17 cellular contexts compared by ENCODE assay signal in genomic region chr5:1205255-1206180, GRCh38. TPM values are rescaled to one million over a fixed set of nuclear protein-coding genes. Genes with fewer than 3 reads are reported as not detected.
DNase-seq lines count a peak whose midpoint lies in the region; ATAC-seq, FAIRE-seq and TF ChIP-seq lines count a peak whose summit lies in the region.
"Had no signal": no experiment of that assay in that cellular context is flagged by ENCODE, and none has a peak within 500 bp of the region (broad histone marks: within the 10 kb centered on the region; RNA-seq: fewer than 3 reads in every experiment).

No MANE protein-coding gene starts in this region.

- H3K27me3 Mint-ChIP-seq in GM23338 (ENCODE audit: insufficient read depth, low read depth, poor library complexity): peaks cover 3% of the 10 kb centered on the region
- H3K27me3 Mint-ChIP-seq: CD4-positive, alpha-beta T cell had no signal

- H3K36me3 ChIP-seq in GM23338 (ENCODE audit: insufficient read depth): no peaks in the 10 kb centered on the region
- no peaks in the 10 kb centered on the region for H3K36me3 ChIP-seq in RWPE2 (ENCODE audit: low read depth)
- peaks cover 0 to 2% of the 10 kb centered on the region in 2 donors for H3K36me3 ChIP-seq in kidney (ENCODE audit: control insufficient read depth in 1 of 2, insufficient read depth in 2 of 2, low read length in 2 of 2)
- H3K36me3 ChIP-seq: HAP-1, SJSA1 had no signal

- H3K27ac ChIP-seq in GM23338 (ENCODE audit: low read depth) (no peak overlapping the region), RWPE2 (ENCODE audit: poor library complexity, severe bottlenecking) (no peak overlapping the region), kidney (ENCODE audit: low read depth in 2 of 2, low read length in 2 of 2) (no peak overlapping the region)
- H3K27ac ChIP-seq: A549, SJSA1 had no signal

- no peak for TF ChIP-seq CTCF in GM23338 (conservative IDR thresholded peaks at IDR 0.05; ENCODE audit: low read depth in 2 of 2)
- TF ChIP-seq CTCF in RWPE2 (IDR thresholded peaks at IDR 0.05; ENCODE audit: poor library complexity, severe bottlenecking): no peak
- no peak for TF ChIP-seq CTCF in kidney (IDR thresholded peaks at IDR 0.05; ENCODE audit: borderline replicate concordance, extremely low read depth, insufficient read depth)

- intact Hi-C loops in kidney (cut with DNase I): no loop called here

- H3K9me2 ChIP-seq in GM23338 (ENCODE audit: insufficient read depth): no peaks in the 10 kb centered on the region

- no peak overlapping the region for H3K27ac Mint-ChIP-seq in GM23338
- H3K27ac Mint-ChIP-seq: CD4-positive, alpha-beta T cell; IgD-negative memory B cell had no signal

- H3K9me3 Mint-ChIP-seq in GM23338: no peaks in the 10 kb centered on the region
- H3K9me3 Mint-ChIP-seq: CD4-positive, alpha-beta T cell; IgD-negative memory B cell had no signal

- no peak overlapping the region for H3K4me3 ChIP-seq in GM23338
- H3K4me3 ChIP-seq in RWPE2 (ENCODE audit: severe bottlenecking): no peak overlapping the region
- peak overlapping the region in 1 of 2 donors; percentile 67 for H3K4me3 ChIP-seq in kidney (ENCODE audit: low read length in 2 of 2)
- H3K4me3 ChIP-seq: A549, HAP-1, SJSA1 had no signal

- H3F3A ChIP-seq in GM23338 (replicated peaks; ENCODE audit: low read depth): no peaks in the 10 kb centered on the region

- DNase-seq in NCI-H748 (lab: John Stamatoyannopoulos, UW; ENCODE audit: unreplicated experiment): peak; percentile 45
- DNase-seq in NCI-H748 treated with DMSO at 0.1 percent for 48 hours (lab: John Stamatoyannopoulos, UW): no peak
- DNase-seq in GM23338 (ENCODE audit: low spot score): no peak
- DNase-seq in RWPE2 (ENCODE audit: low spot score): peak; percentile 58
- peak; percentile 56 for DNase-seq in kidney
- no peak for DNase-seq in H4 (ENCODE audit: low spot score)
- no peak for DNase-seq in stimulated activated naive CD4-positive, alpha-beta T cell treated with Interleukin-2 at 50 U/mL for 16 hours (lab: John Stamatoyannopoulos, UW)
- no peak for DNase-seq in NCI-H1436 (lab: John Stamatoyannopoulos, UW)
- DNase-seq: CD4-positive, alpha-beta T cell; GF-D8; NCI-H446 had no signal

- H3K4me3 Mint-ChIP-seq in GM23338: no peak overlapping the region
- H3K4me3 Mint-ChIP-seq: CD4-positive, alpha-beta T cell; IgD-negative memory B cell had no signal

- no peak overlapping the region for H3K4me2 ChIP-seq in GM23338
- H3K4me2 ChIP-seq: A549 had no signal

- H3K36me3 Mint-ChIP-seq in GM23338 (ENCODE audit: low read depth): no peaks in the 10 kb centered on the region
- H3K36me3 Mint-ChIP-seq: IgD-negative memory B cell had no signal

- no peaks in the 10 kb centered on the region; the same call in 1 of the 2 replicates for H4K20me1 ChIP-seq in GM23338 (replicated peaks; ENCODE audit: insufficient read depth)

- H2AFZ ChIP-seq in GM23338: peak overlapping the region; percentile 52; the same call in 1 of the 2 replicates

- no peak overlapping the region for H3K9ac ChIP-seq in kidney (ENCODE audit: low read length in 2 of 2)

- ATAC-seq in GM23338: no peak
- ATAC-seq in RWPE2 (ENCODE audit: low read depth): no peak

- peaks cover 9% of the 10 kb centered on the region for H3K4me1 Mint-ChIP-seq in GM23338
- H3K4me1 Mint-ChIP-seq: IgD-negative memory B cell had no signal

- no peaks in the 10 kb centered on the region for H3K79me2 ChIP-seq in GM23338 (replicated peaks; ENCODE audit: insufficient read depth)

- H3K4me1 ChIP-seq in GM23338 (ENCODE audit: insufficient read depth) (no peaks in the 10 kb centered on the region), RWPE2 (ENCODE audit: insufficient read depth, poor library complexity, severe bottlenecking) (no peaks in the 10 kb centered on the region), kidney (ENCODE audit: control insufficient read depth in 1 of 2, insufficient read depth in 1 of 2, low read depth in 1 of 2, low read length in 2 of 2) (peaks cover 4 to 7% of the 10 kb centered on the region in 2 donors)
- H3K4me1 ChIP-seq: A549, HAP-1, SJSA1 had no signal

- no peak for FAIRE-seq in kidney (lab: Jason Lieb, UNC)
- FAIRE-seq: A549 had no signal

- H3K27me3 ChIP-seq in GM23338 (ENCODE audit: insufficient read depth): no peaks in the 10 kb centered on the region
- H3K27me3 ChIP-seq in RWPE2 (ENCODE audit: insufficient read depth, poor library complexity, severe bottlenecking): peaks cover 28% of the 10 kb centered on the region

- H3K9me3 ChIP-seq in RWPE2 (ENCODE audit: severe bottlenecking) (no peaks in the 10 kb centered on the region), kidney (ENCODE audit: control insufficient read depth in 1 of 2, low read length in 2 of 2) (no peaks in the 10 kb centered on the region)
- H3K9me3 ChIP-seq: A549, HAP-1, SJSA1 had no signal

TF ChIP-seq in GM23338, 12 proteins besides CTCF, POLR2A, EP300 and RAD21 (continues in another document):
- TF ChIP-seq CREB1 (CRISPR knock-in tag; IDR thresholded peaks at IDR 0.05; ENCODE audit: low read depth): no peak
- TF ChIP-seq STAT1 (IDR thresholded peaks at IDR 0.05; ENCODE audit: unreplicated experiment): no peak
- TF ChIP-seq JUNB (IDR thresholded peaks at IDR 0.05; ENCODE audit: unreplicated experiment): no peak
- no peak for TF ChIP-seq EZH2phosphoT487 (IDR thresholded peaks at IDR 0.05; ENCODE audit: unreplicated experiment)
- no peak for TF ChIP-seq NANOG (IDR thresholded peaks at IDR 0.05; ENCODE audit: borderline replicate concordance)
- no peak for TF ChIP-seq ZNF331 (CRISPR knock-in tag; IDR thresholded peaks at IDR 0.05; ENCODE audit: low read depth)
- TF ChIP-seq, protein P1, sequence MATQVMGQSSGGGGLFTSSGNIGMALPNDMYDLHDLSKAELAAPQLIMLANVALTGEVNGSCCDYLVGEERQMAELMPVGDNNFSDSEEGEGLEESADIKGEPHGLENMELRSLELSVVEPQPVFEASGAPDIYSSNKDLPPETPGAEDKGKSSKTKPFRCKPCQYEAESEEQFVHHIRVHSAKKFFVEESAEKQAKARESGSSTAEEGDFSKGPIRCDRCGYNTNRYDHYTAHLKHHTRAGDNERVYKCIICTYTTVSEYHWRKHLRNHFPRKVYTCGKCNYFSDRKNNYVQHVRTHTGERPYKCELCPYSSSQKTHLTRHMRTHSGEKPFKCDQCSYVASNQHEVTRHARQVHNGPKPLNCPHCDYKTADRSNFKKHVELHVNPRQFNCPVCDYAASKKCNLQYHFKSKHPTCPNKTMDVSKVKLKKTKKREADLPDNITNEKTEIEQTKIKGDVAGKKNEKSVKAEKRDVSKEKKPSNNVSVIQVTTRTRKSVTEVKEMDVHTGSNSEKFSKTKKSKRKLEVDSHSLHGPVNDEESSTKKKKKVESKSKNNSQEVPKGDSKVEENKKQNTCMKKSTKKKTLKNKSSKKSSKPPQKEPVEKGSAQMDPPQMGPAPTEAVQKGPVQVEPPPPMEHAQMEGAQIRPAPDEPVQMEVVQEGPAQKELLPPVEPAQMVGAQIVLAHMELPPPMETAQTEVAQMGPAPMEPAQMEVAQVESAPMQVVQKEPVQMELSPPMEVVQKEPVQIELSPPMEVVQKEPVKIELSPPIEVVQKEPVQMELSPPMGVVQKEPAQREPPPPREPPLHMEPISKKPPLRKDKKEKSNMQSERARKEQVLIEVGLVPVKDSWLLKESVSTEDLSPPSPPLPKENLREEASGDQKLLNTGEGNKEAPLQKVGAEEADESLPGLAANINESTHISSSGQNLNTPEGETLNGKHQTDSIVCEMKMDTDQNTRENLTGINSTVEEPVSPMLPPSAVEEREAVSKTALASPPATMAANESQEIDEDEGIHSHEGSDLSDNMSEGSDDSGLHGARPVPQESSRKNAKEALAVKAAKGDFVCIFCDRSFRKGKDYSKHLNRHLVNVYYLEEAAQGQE (IDR thresholded peaks at IDR 0.05; ENCODE audit: unreplicated experiment): no peak
- TF ChIP-seq, protein P2, sequence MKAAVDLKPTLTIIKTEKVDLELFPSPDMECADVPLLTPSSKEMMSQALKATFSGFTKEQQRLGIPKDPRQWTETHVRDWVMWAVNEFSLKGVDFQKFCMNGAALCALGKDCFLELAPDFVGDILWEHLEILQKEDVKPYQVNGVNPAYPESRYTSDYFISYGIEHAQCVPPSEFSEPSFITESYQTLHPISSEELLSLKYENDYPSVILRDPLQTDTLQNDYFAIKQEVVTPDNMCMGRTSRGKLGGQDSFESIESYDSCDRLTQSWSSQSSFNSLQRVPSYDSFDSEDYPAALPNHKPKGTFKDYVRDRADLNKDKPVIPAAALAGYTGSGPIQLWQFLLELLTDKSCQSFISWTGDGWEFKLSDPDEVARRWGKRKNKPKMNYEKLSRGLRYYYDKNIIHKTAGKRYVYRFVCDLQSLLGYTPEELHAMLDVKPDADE (IDR thresholded peaks at IDR 0.05): no peak

RNA-seq across cellular contexts. Expression of gene SLC6A19, which starts 4.1 kb away (rescaled TPM):
- total RNA-seq in GM23338 (2014; rRNA removed; shearing (Covaris generic)): not detected in 2 replicates
- polyA plus RNA-seq in GM23338 (2016; fragmentation: Nextera tagmentation; extraction: Ambion mirVana) (not detected in 2 replicates), kidney (ENCODE audit: insufficient read depth, low read depth, low replicate concordance) (69.3 TPM)
- total RNA-seq in kidney: 2.2 TPM
- total RNA-seq in H4 (2014; rRNA removed; shearing (Covaris generic)): not detected in 2 replicates
- total RNA-seq: CD4-positive, alpha-beta T cell; LHCN-M2 had no signal
- polyA plus RNA-seq: BJ, IgD-negative memory B cell had no signal

RNA-seq across cellular contexts. Expression of gene SLC6A18, which starts 19.7 kb away (rescaled TPM):
- total RNA-seq in GM23338 (2014; rRNA removed; shearing (Covaris generic)): not detected in 2 replicates
- polyA plus RNA-seq in GM23338 (2016; fragmentation: Nextera tagmentation; extraction: Ambion mirVana) (not detected in 2 replicates), kidney (ENCODE audit: insufficient read depth, low read depth, low replicate concordance) (1.5 TPM)
- total RNA-seq in kidney: not detected
- total RNA-seq in H4 (2014; rRNA removed; shearing (Covaris generic)): not detected in 2 replicates
- total RNA-seq: CD4-positive, alpha-beta T cell; LHCN-M2; SJSA1 had no signal
- polyA plus RNA-seq: A549, BJ, IgD-negative memory B cell had no signal

Comparison
In these comparisons a context has a peak if more than half of its experiments do, and no peak if none do; other contexts are left out.
1. DNase-seq: peak in NCI-H748 (single experiment), RWPE2 (single experiment) and kidney (single experiment); none in NCI-H748 treated with DMSO at 0.1 percent for 48 hours (single experiment), GM23338 (single experiment), H4 (single experiment), stimulated activated naive CD4-positive, alpha-beta T cell treated with Interleukin-2 at 50 U/mL for 16 hours (single experiment) and NCI-H1436 (single experiment).